1 cellular context compared by ENCODE assay signal in genomic region chr7:95028683-95029082, GRCh38.
TF ChIP-seq lines count a peak whose summit lies in the region.

No MANE protein-coding gene starts in this region.

TF ChIP-seq in HepG2, 621 proteins besides CTCF, POLR2A, EP300 and RAD21 (continues in another document):
- TF ChIP-seq NR1H2 (CRISPR knock-in tag; IDR thresholded peaks at IDR 0.05; ENCODE audit: borderline replicate concordance, low read depth) (no peak), SMARCC2 (IDR thresholded peaks at IDR 0.05) (no peak), ZBTB2 (CRISPR knock-in tag; IDR thresholded peaks at IDR 0.05; ENCODE audit: low read depth) (no peak), AHR (CRISPR knock-in tag; IDR thresholded peaks at IDR 0.05) (no peak), ELF3 (CRISPR knock-in tag; IDR thresholded peaks at IDR 0.05) (peak; percentile 82), ZNF331 (CRISPR knock-in tag; IDR thresholded peaks at IDR 0.05) (peak; percentile 71; the same call in 1 of the 2 replicates), ZBTB44 (CRISPR knock-in tag; IDR thresholded peaks at IDR 0.05) (0 out of 2 replicates have a peak, but pooled peaks have one; percentile 12), ZNF614 (CRISPR knock-in tag; IDR thresholded peaks at IDR 0.05; ENCODE audit: borderline replicate concordance) (peak; percentile 59; the same call in 1 of the 2 replicates), NR2F6 (IDR thresholded peaks at IDR 0.05) (peak; percentile 79), NR2F6 (CRISPR knock-in tag; IDR thresholded peaks at IDR 0.05) (peak; percentile 79), TOE1 (CRISPR knock-in tag; IDR thresholded peaks at IDR 0.05) (peak; percentile 12; the same call in 1 of the 2 replicates), ZFP82 (CRISPR knock-in tag; IDR thresholded peaks at IDR 0.05; ENCODE audit: borderline replicate concordance) (no peak), HOXA9 (CRISPR knock-in tag; IDR thresholded peaks at IDR 0.05; ENCODE audit: borderline replicate concordance) (no peak), MYC (CRISPR knock-in tag; IDR thresholded peaks at IDR 0.05; ENCODE audit: borderline replicate concordance) (no peak), ZNF775 (CRISPR knock-in tag; IDR thresholded peaks at IDR 0.05; ENCODE audit: borderline replicate concordance) (0 out of 2 replicates have a peak, but pooled peaks have one; percentile 59), AGO1 (IDR thresholded peaks at IDR 0.05; ENCODE audit: low read depth, low read length, poor library complexity, severe bottlenecking) (no peak), MED1 (CRISPR knock-in tag; IDR thresholded peaks at IDR 0.05) (peak; percentile 65; the same call in 1 of the 2 replicates), HNF4G (IDR thresholded peaks at IDR 0.05; ENCODE audit: borderline replicate concordance, low read depth, low read length) (peak; percentile 73), HNF4G (CRISPR knock-in tag; IDR thresholded peaks at IDR 0.05; ENCODE audit: borderline replicate concordance, low read depth) (no peak), SNAI1 (CRISPR knock-in tag; IDR thresholded peaks at IDR 0.05; ENCODE audit: borderline replicate concordance) (no peak), KDM4B (CRISPR knock-in tag; IDR thresholded peaks at IDR 0.05) (no peak), ELK4 (CRISPR knock-in tag; IDR thresholded peaks at IDR 0.05; ENCODE audit: borderline replicate concordance) (no peak), GATAD2A (CRISPR knock-in tag; IDR thresholded peaks at IDR 0.05) (peak; percentile 95), PPARG (CRISPR knock-in tag; conservative IDR thresholded peaks at IDR 0.05) (peak; percentile 78), ARID3A (IDR thresholded peaks at IDR 0.05; ENCODE audit: low read depth, low read length) (peak; percentile 43; the same call in 1 of the 2 replicates), ZBTB26 (CRISPR knock-in tag; IDR thresholded peaks at IDR 0.05; ENCODE audit: borderline replicate concordance) (no peak), ATF7 (IDR thresholded peaks at IDR 0.05) (no peak), ATF7 (CRISPR knock-in tag; IDR thresholded peaks at IDR 0.05) (no peak), TP53 (CRISPR knock-in tag; conservative IDR thresholded peaks at IDR 0.05) (no peak), CBFB (CRISPR knock-in tag; IDR thresholded peaks at IDR 0.05) (peak; percentile 96), IKZF5 (CRISPR knock-in tag; IDR thresholded peaks at IDR 0.05) (peak; percentile 54; the same call in 1 of the 2 replicates), NFYC (CRISPR knock-in tag; IDR thresholded peaks at IDR 0.05) (no peak), KLF13 (CRISPR knock-in tag; IDR thresholded peaks at IDR 0.05) (no peak), ZNF841 (CRISPR knock-in tag; IDR thresholded peaks at IDR 0.05; ENCODE audit: borderline replicate concordance) (no peak), JUN (CRISPR knock-in tag; IDR thresholded peaks at IDR 0.05) (0 out of 2 replicates have a peak, but pooled peaks have one; percentile 24), PATZ1 (CRISPR knock-in tag; IDR thresholded peaks at IDR 0.05) (0 out of 2 replicates have a peak, but pooled peaks have one; percentile 17), NFATC3 (CRISPR knock-in tag; IDR thresholded peaks at IDR 0.05) (no peak), SMC3 (IDR thresholded peaks at IDR 0.05; ENCODE audit: low read length) (no peak), ZNF143 (CRISPR knock-in tag; IDR thresholded peaks at IDR 0.05) (no peak), ZBTB20 (CRISPR knock-in tag; IDR thresholded peaks at IDR 0.05; ENCODE audit: borderline replicate concordance, low read depth) (peak; percentile 73), ZNF253 (CRISPR knock-in tag; IDR thresholded peaks at IDR 0.05; ENCODE audit: borderline replicate concordance) (no peak), NKX3-1 (CRISPR knock-in tag; IDR thresholded peaks at IDR 0.05) (0 out of 2 replicates have a peak, but pooled peaks have one; percentile 24), REST (IDR thresholded peaks at IDR 0.05; ENCODE audit: borderline replicate concordance in 1 of 2, low read depth in 1 of 2, low read length in 2 of 2) (no peak), SP140L (CRISPR knock-in tag; IDR thresholded peaks at IDR 0.05; ENCODE audit: borderline replicate concordance) (peak; percentile 54; the same call in 1 of the 2 replicates)
- TF ChIP-seq, protein P1, sequence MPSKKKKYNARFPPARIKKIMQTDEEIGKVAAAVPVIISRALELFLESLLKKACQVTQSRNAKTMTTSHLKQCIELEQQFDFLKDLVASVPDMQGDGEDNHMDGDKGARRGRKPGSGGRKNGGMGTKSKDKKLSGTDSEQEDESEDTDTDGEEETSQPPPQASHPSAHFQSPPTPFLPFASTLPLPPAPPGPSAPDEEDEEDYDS (CRISPR knock-in tag; IDR thresholded peaks at IDR 0.05) = peak; percentile 13; the same call in 1 of the 2 replicates
- TF ChIP-seq, protein P2, sequence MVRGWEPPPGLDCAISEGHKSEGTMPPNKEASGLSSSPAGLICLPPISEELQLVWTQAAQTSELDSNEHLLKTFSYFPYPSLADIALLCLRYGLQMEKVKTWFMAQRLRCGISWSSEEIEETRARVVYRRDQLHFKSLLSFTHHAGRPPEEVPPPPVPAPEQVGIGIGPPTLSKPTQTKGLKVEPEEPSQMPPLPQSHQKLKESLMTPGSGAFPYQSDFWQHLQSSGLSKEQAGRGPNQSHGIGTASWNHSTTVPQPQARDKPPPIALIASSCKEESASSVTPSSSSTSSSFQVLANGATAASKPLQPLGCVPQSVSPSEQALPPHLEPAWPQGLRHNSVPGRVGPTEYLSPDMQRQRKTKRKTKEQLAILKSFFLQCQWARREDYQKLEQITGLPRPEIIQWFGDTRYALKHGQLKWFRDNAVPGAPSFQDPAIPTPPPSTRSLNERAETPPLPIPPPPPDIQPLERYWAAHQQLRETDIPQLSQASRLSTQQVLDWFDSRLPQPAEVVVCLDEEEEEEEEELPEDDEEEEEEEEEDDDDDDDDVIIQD (CRISPR knock-in tag; IDR thresholded peaks at IDR 0.05; ENCODE audit: low read depth) = peak; percentile 90
- TF ChIP-seq, protein P3, sequence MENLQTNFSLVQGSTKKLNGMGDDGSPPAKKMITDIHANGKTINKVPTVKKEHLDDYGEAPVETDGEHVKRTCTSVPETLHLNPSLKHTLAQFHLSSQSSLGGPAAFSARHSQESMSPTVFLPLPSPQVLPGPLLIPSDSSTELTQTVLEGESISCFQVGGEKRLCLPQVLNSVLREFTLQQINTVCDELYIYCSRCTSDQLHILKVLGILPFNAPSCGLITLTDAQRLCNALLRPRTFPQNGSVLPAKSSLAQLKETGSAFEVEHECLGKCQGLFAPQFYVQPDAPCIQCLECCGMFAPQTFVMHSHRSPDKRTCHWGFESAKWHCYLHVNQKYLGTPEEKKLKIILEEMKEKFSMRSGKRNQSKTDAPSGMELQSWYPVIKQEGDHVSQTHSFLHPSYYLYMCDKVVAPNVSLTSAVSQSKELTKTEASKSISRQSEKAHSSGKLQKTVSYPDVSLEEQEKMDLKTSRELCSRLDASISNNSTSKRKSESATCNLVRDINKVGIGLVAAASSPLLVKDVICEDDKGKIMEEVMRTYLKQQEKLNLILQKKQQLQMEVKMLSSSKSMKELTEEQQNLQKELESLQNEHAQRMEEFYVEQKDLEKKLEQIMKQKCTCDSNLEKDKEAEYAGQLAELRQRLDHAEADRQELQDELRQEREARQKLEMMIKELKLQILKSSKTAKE (CRISPR knock-in tag; IDR thresholded peaks at IDR 0.05; ENCODE audit: borderline replicate concordance) = no peak
